ENCODE assay signal across 8 cellular contexts in genomic region chr3:128068156-128068620, GRCh38. TPM values are rescaled to one million over a fixed set of nuclear protein-coding genes. Genes with fewer than 3 reads are reported as not detected.
DNase-seq lines count a peak whose midpoint lies in the region; ATAC-seq, FAIRE-seq and TF ChIP-seq lines count a peak whose summit lies in the region.

No MANE protein-coding gene starts in this region.

- no peak for TF ChIP-seq EP300 in GM12878 (IDR thresholded peaks at IDR 0.05; ENCODE audit: borderline replicate concordance in 1 of 2, control insufficient read depth in 1 of 2, low read depth in 2 of 2, low read length in 2 of 2)

- no peak overlapping the region for H2AFZ ChIP-seq in GM12878 (ENCODE audit: control insufficient read depth, low read depth, low read length)

- peak; percentile 68 for ATAC-seq in GM12878
- peak; percentile 41 for ATAC-seq in left lung
- no peak for ATAC-seq in HG02571 (IDR thresholded peaks at IDR 0.05; ENCODE audit: unreplicated experiment)
- ATAC-seq in GM18520 (IDR thresholded peaks at IDR 0.05; ENCODE audit: unreplicated experiment), result no peak

- H3K4me1 ChIP-seq in GM12878 (ENCODE audit: control insufficient read depth, insufficient read depth, low read length) (no peaks in the 10 kb centered on the region), left lung (peaks cover 0 to 10% of the 10 kb centered on the region in 2 donors)

- H3K36me3 ChIP-seq in GM12878 (ENCODE audit: control insufficient read depth in 2 of 2, insufficient read depth in 2 of 2, low read length in 1 of 2) (peaks cover 49 to 63% of the 10 kb centered on the region in 2 experiments), left lung (peaks cover 10 to 100% of the 10 kb centered on the region in 2 donors)

- no peak overlapping the region for H3K4me2 ChIP-seq in GM12878 (ENCODE audit: control insufficient read depth, insufficient read depth)

- DNase-seq in AG08395 (ENCODE audit: low spot score), result peak; percentile 41
- peak; percentile 58 for DNase-seq in ELF-1 (ENCODE audit: low read depth, low spot score)
- peak; percentile 22 for DNase-seq in NCI-H526 treated with DMSO at 0.1 percent for 48 hours (lab: John Stamatoyannopoulos, UW)
- DNase-seq in GM12878 (ENCODE audit: low read depth, low spot score), result no peak
- no peak for DNase-seq in left lung
- no peak for DNase-seq in GM19239 (ENCODE audit: insufficient read length, low spot score)

- WGBS in GM12878 (ENCODE audit: insufficient coverage, insufficient replicate concordance, low lambda C conversion rate, missing lambda C conversion rate), result 82% methylated on average over 8 of the region's 8 CpGs

- intact Hi-C loops in GM12878 (cut with micrococcal nuclease; ENCODE audit: unreplicated experiment), result no loop called here
- intact Hi-C loops in left lung (cut with DNase I), result no loop called here

- H3K4me3 ChIP-seq in GM12878, result no peak overlapping the region
- no peak overlapping the region for H3K4me3 ChIP-seq in left lung

- BruUV-seq in GM12878 (replicated peaks; lab: Mats Ljungman, UMichigan), result no TSS peak

- H3K9me3 ChIP-seq in GM12878 (replicated peaks; ENCODE audit: control insufficient read depth, insufficient read depth, low read length) (no peaks in the 10 kb centered on the region), left lung (no peaks in the 10 kb centered on the region)

- RAD21 ChIA-PET in GM12878 (lab: Charles Lee; ENCODE audit: unreplicated experiment), result no interaction called here

- in situ Hi-C loops in GM12878 (cut with MboI), result no loop called here

- H3K27me3 ChIP-seq in GM12878 (replicated peaks in 1 of 2; ENCODE audit: control insufficient read depth in 2 of 2, insufficient read depth in 2 of 2, low read length in 1 of 2) (no peaks in the 10 kb centered on the region), left lung (no peaks in the 10 kb centered on the region)

- TF ChIP-seq RAD21 in GM12878 (IDR thresholded peaks at IDR 0.05; ENCODE audit: insufficient read depth, low read depth, low read length), result no peak

- TF ChIP-seq CTCF in GM12878 (IDR thresholded peaks at IDR 0.05 in 2 of 3, conservative IDR thresholded peaks at IDR 0.05 in 1 of 3; ENCODE audit: control insufficient read depth in 2 of 3, extremely low read depth in 1 of 3, insufficient read depth in 1 of 3, low read depth in 3 of 3, low read length in 3 of 3), result peak; percentile 52 to 70 (median 52); a peak in 5 of 6 replicates
- TF ChIP-seq CTCF in left lung (IDR thresholded peaks at IDR 0.05), result peak; percentile 25 to 29

- no peak overlapping the region for H3K9ac ChIP-seq in GM12878 (ENCODE audit: control insufficient read depth, insufficient read depth, low read length)

- no peaks in the 10 kb centered on the region for H3K79me2 ChIP-seq in GM12878 (ENCODE audit: control insufficient read depth, insufficient read depth, low read length)

- H3K27ac ChIP-seq in GM12878 (ENCODE audit: control insufficient read depth, insufficient read depth) (no peak overlapping the region), left lung (no peak overlapping the region)

- FAIRE-seq in GM12878 (lab: Jason Lieb, UNC), result no peak
- no peak for FAIRE-seq in GM19239 (lab: Jason Lieb, UNC)

- peaks cover 5% of the 10 kb centered on the region; the same call in 1 of the 2 replicates for H4K20me1 ChIP-seq in GM12878 (ENCODE audit: control insufficient read depth, insufficient read depth)

- TF ChIP-seq POLR2A in GM12878 (IDR thresholded peaks at IDR 0.05; ENCODE audit: low read depth, low read length), result peak; percentile 60; the same call in 1 of the 2 replicates

- CTCF ChIA-PET in GM12878 (lab: Yijun Ruan, JAX), result interaction anchor here (1.0 to 6.2 kb wide), 3 partner anchors 13 to 65 kb away, joined by 3 to 37 read pairs (median 8); no protein-coding TSS in a partner anchor

- POLR2A ChIA-PET in GM12878 (lab: Charles Lee), result no interaction called here

- SMC1A ChIA-PET in GM12878 (lab: Charles Lee; ENCODE audit: uncharacterized antibody, unreplicated experiment), result no interaction called here

TF ChIP-seq in GM12878, 131 proteins besides CTCF, POLR2A, EP300 and RAD21:
- peak; percentile 27; the same call in 1 of the 2 replicates for TF ChIP-seq SMC3 (IDR thresholded peaks at IDR 0.05; ENCODE audit: borderline replicate concordance, low read length)
- TF ChIP-seq HDAC6 (IDR thresholded peaks at IDR 0.05; ENCODE audit: unreplicated experiment), result no peak
- peak; percentile 38; the same call in 1 of the 2 replicates for TF ChIP-seq POLR2AphosphoS5 (IDR thresholded peaks at IDR 0.05; ENCODE audit: low read length)
- TF ChIP-seq, protein P1, sequence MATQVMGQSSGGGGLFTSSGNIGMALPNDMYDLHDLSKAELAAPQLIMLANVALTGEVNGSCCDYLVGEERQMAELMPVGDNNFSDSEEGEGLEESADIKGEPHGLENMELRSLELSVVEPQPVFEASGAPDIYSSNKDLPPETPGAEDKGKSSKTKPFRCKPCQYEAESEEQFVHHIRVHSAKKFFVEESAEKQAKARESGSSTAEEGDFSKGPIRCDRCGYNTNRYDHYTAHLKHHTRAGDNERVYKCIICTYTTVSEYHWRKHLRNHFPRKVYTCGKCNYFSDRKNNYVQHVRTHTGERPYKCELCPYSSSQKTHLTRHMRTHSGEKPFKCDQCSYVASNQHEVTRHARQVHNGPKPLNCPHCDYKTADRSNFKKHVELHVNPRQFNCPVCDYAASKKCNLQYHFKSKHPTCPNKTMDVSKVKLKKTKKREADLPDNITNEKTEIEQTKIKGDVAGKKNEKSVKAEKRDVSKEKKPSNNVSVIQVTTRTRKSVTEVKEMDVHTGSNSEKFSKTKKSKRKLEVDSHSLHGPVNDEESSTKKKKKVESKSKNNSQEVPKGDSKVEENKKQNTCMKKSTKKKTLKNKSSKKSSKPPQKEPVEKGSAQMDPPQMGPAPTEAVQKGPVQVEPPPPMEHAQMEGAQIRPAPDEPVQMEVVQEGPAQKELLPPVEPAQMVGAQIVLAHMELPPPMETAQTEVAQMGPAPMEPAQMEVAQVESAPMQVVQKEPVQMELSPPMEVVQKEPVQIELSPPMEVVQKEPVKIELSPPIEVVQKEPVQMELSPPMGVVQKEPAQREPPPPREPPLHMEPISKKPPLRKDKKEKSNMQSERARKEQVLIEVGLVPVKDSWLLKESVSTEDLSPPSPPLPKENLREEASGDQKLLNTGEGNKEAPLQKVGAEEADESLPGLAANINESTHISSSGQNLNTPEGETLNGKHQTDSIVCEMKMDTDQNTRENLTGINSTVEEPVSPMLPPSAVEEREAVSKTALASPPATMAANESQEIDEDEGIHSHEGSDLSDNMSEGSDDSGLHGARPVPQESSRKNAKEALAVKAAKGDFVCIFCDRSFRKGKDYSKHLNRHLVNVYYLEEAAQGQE (IDR thresholded peaks at IDR 0.05; ENCODE audit: low read depth, low read length), result no peak
- no peak for TF ChIP-seq EGR1 (IDR thresholded peaks at IDR 0.05; ENCODE audit: borderline replicate concordance in 1 of 2, low read depth in 2 of 2, low read length in 2 of 2)

RNA-seq across cellular contexts. Expression of gene SEC61A1, which starts 16.0 kb away (rescaled TPM):
- 74.2 and 76.7 TPM in 2 replicates for total RNA-seq in GM12878 (2013; cell fraction: nucleolus; rRNA removed)
- total RNA-seq in GM12878 (2014; rRNA removed) (165 and 184 TPM in 2 replicates), GM12878 (2014; rRNA removed; fragmentation: Illumina TruSeq; extraction: Trizol) (102 and 112 TPM in 2 replicates), GM12878 (2021) (167 and 189 TPM in 2 replicates), left lung (100 to 1,000 TPM; 283 to 361 TPM)
- 113 TPM for polyA plus RNA-seq in GM12878 (2011; ENCODE audit: low read depth)
- polyA plus RNA-seq in GM12878 (2011; rRNA removed) (126 and 145 TPM in 2 replicates), GM12878 (2014; fragmentation: Illumina TruSeq; extraction: Trizol) (129 and 139 TPM in 2 replicates), GM12878 (2014; fragmentation: Nextera tagmentation; extraction: Ambion mirVana) (1 to 10 TPM; 5.2 to 5.9 TPM), GM12878 (2014; rRNA removed) (133 and 142 TPM in 2 replicates), GM12878 (2016; fragmentation: Nextera tagmentation; extraction: Ambion mirVana) (100 to 1,000 TPM; 254 to 265 TPM)
- 121 and 141 TPM in 2 replicates for polyA plus RNA-seq in GM12878 (2011; cell fraction: cytosol; rRNA removed)
- 99.6 and 106 TPM in 2 replicates for polyA plus RNA-seq in GM12878 (2011; cell fraction: nucleus; rRNA removed)
- 115 and 141 TPM in 2 replicates for polyA plus RNA-seq in GM12878 (2012)
- 212 and 221 TPM in 2 replicates for polyA minus RNA-seq in GM12878 (2011; rRNA and poly(A)+ RNA removed)
- polyA minus RNA-seq in GM12878 (2011; cell fraction: cytosol; rRNA and poly(A)+ RNA removed), result 55.7 and 70.0 TPM in 2 replicates
- polyA minus RNA-seq in GM12878 (2011; cell fraction: nucleus; rRNA and poly(A)+ RNA removed), result 46.2 and 57.9 TPM in 2 replicates

RNA-seq across cellular contexts. Expression of gene RUVBL1, which starts 55.4 kb away (rescaled TPM):
- total RNA-seq in GM12878 (2013; cell fraction: nucleolus; rRNA removed), result 40.7 and 41.2 TPM in 2 replicates
- total RNA-seq in GM12878 (2014; rRNA removed), result 107 and 114 TPM in 2 replicates
- total RNA-seq in GM12878 (2014; rRNA removed; fragmentation: Illumina TruSeq; extraction: Trizol), result 86.8 and 89.6 TPM in 2 replicates
- total RNA-seq in GM12878 (2021), result 77.3 and 78.8 TPM in 2 replicates
- polyA plus RNA-seq in GM12878 (2011; ENCODE audit: low read depth), result 32.9 TPM
- polyA plus RNA-seq in GM12878 (2011; rRNA removed), result 44.7 and 59.0 TPM in 2 replicates
- polyA plus RNA-seq in GM12878 (2011; cell fraction: cytosol; rRNA removed), result 62.7 and 77.5 TPM in 2 replicates
- polyA plus RNA-seq in GM12878 (2011; cell fraction: nucleus; rRNA removed), result 25.2 and 32.9 TPM in 2 replicates
- 46.6 and 48.6 TPM in 2 replicates for polyA plus RNA-seq in GM12878 (2012)
- 98.8 and 108 TPM in 2 replicates for polyA plus RNA-seq in GM12878 (2014; fragmentation: Illumina TruSeq; extraction: Trizol)
- polyA plus RNA-seq in GM12878 (2014; fragmentation: Nextera tagmentation; extraction: Ambion mirVana), result 10 to 100 TPM; 15.2 to 32.5 TPM
- polyA plus RNA-seq in GM12878 (2014; rRNA removed), result 72.5 and 77.5 TPM in 2 replicates
- 100 to 1,000 TPM; 132 to 142 TPM for polyA plus RNA-seq in GM12878 (2016; fragmentation: Nextera tagmentation; extraction: Ambion mirVana)
- polyA minus RNA-seq in GM12878 (2011; rRNA and poly(A)+ RNA removed), result 38.6 and 44.2 TPM in 2 replicates
- 17.5 and 28.7 TPM in 2 replicates for polyA minus RNA-seq in GM12878 (2011; cell fraction: cytosol; rRNA and poly(A)+ RNA removed)
- 14.5 and 34.2 TPM in 2 replicates for polyA minus RNA-seq in GM12878 (2011; cell fraction: nucleus; rRNA and poly(A)+ RNA removed)
- 10 to 100 TPM; 22.3 to 33.1 TPM for total RNA-seq in left lung

Comparison
In these comparisons a context has a peak if more than half of its experiments do, and no peak if none do; other contexts are left out.
1. DNase-seq: peak in AG08395 (single experiment), ELF-1 (single experiment) and NCI-H526 treated with DMSO at 0.1 percent for 48 hours (single experiment); none in GM12878 (single experiment), left lung (0 of 2) and GM19239 (single experiment).
2. ATAC-seq: peak in GM12878 (single experiment) and left lung (single experiment); none in HG02571 (single experiment) and GM18520 (single experiment).